ENCODE assay signal across 8 cellular contexts in the genomic region with DNA sequence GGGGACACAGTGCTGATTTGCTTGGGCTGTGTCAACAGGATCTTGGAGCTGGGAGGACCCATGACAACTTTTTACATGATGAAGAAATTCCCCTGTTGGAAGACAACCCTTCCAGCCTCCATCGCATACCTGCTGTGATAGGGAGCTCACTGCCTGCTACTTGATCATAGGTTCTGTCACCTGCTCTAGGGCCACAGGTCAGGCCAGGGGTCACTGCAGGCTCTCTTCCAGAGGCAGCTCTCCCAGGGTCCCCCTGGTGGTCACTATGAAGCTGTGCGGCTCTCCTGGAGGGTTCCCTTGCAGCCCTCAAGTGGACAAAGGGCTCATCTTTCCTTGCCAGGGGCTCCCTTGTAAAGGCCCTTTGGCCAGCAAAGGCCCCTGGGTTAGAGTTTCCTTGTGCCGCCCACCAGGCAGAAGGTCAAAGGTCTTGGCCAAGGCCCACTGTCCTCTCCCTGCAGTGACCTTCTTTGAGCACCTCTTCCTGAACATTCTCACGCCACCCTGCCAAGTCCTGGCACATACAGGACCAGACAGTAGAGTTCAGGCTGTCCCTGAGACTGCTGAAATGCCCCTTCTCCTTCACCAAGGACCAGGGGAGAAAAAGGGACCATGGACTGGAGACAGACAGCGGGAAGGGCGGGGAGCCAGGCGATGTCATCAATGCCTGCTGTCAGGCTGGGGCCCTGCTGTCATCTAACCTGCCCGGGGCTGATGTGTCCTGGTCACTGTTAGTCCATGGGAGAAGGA.
DNase-seq lines count a peak whose midpoint lies in the region; ATAC-seq and TF ChIP-seq lines count a peak whose summit lies in the region.

No MANE protein-coding gene starts in this region.

- ATAC-seq in GM21390 (IDR thresholded peaks at IDR 0.05; ENCODE audit: unreplicated experiment): no peak
- no peak for ATAC-seq in CD8-positive, alpha-beta T cell

- TF ChIP-seq CTCF in VCaP (conservative IDR thresholded peaks at IDR 0.05): peak; percentile 72
- peak; percentile 96 for TF ChIP-seq CTCF in cardiac muscle cell (IDR thresholded peaks at IDR 0.05; ENCODE audit: low read depth, low read length)
- TF ChIP-seq CTCF in sigmoid colon (IDR thresholded peaks at IDR 0.05): peak in 3 of 4 experiments; percentile 40 to 63 (median 45)
- no peak for TF ChIP-seq CTCF in CD8-positive, alpha-beta T cell (IDR thresholded peaks at IDR 0.05)

- intact Hi-C loops in sigmoid colon (cut with DNase I): loop anchor here (10.0 kb wide), 1 partner anchor 244 kb away; no protein-coding TSS in a partner anchor
- intact Hi-C loops in CD8-positive, alpha-beta T cell (cut with DNase I, micrococcal nuclease): loop anchor here in 1 of 2 experiments (5.0 kb wide), 1 partner anchor 251 kb away; no protein-coding TSS in a partner anchor

- H3K9me3 ChIP-seq in cardiac muscle cell (ENCODE audit: low read depth) (no peaks in the 10 kb centered on the region), sigmoid colon (no peaks in the 10 kb centered on the region)
- H3K9me3 ChIP-seq in CD8-positive, alpha-beta T cell (ENCODE audit: low read length): no peaks in the 10 kb centered on the region

- CTCF ChIA-PET in CD8-positive, alpha-beta T cell (lab: Charles Lee): interaction anchor here (0.7 to 1.5 kb wide), 3 partner anchors 11 to 244 kb away, joined by 3 to 4 read pairs (median 3); no protein-coding TSS in a partner anchor

- no peak overlapping the region for H3K27ac ChIP-seq in VCaP
- H3K27ac ChIP-seq in cardiac muscle cell: no peak overlapping the region
- H3K27ac ChIP-seq in sigmoid colon: no peak overlapping the region
- no peak overlapping the region for H3K27ac ChIP-seq in CD8-positive, alpha-beta T cell (ENCODE audit: low read depth, low read length)

- H3K36me3 ChIP-seq in cardiac muscle cell (no peaks in the 10 kb centered on the region), sigmoid colon (no peaks in the 10 kb centered on the region)
- H3K36me3 ChIP-seq in CD8-positive, alpha-beta T cell (ENCODE audit: insufficient read depth, low read length): no peaks in the 10 kb centered on the region

- no peak for TF ChIP-seq EP300 in sigmoid colon (IDR thresholded peaks at IDR 0.05)

- H3K4me1 ChIP-seq in cardiac muscle cell (ENCODE audit: low read depth) (peaks cover 3% of the 10 kb centered on the region), sigmoid colon (peaks cover 0 to 3% (median 0%) of the 10 kb centered on the region in 4 donors)
- no peaks in the 10 kb centered on the region for H3K4me1 ChIP-seq in CD8-positive, alpha-beta T cell (ENCODE audit: insufficient read depth, low read length)

- H3K4me3 Mint-ChIP-seq in CD8-positive, alpha-beta T cell: no peak overlapping the region

- H3K27me3 ChIP-seq in cardiac muscle cell (no peaks in the 10 kb centered on the region), sigmoid colon (no peaks in the 10 kb centered on the region)
- H3K27me3 ChIP-seq in CD8-positive, alpha-beta T cell (ENCODE audit: insufficient read depth, low read length): no peaks in the 10 kb centered on the region

- peaks cover 5% of the 10 kb centered on the region for H3K27me3 Mint-ChIP-seq in CD8-positive, alpha-beta T cell (ENCODE audit: low read depth)

- no peaks in the 10 kb centered on the region for H3K4me1 Mint-ChIP-seq in CD8-positive, alpha-beta T cell (ENCODE audit: low read depth)

- H3K27ac Mint-ChIP-seq in CD8-positive, alpha-beta T cell: no peak overlapping the region

- no peaks in the 10 kb centered on the region for H3K9me3 Mint-ChIP-seq in CD8-positive, alpha-beta T cell

- H3K4me3 ChIP-seq in cardiac muscle cell (no peak overlapping the region), sigmoid colon (no peak overlapping the region)
- no peak overlapping the region for H3K4me3 ChIP-seq in CD8-positive, alpha-beta T cell (ENCODE audit: low read depth, low read length)

- 72 to 84% methylated on average over 8 of the region's 8 CpGs for WGBS in sigmoid colon, 2 donors

- peak; percentile 26 for DNase-seq in stimulated activated CD4-positive, alpha-beta T cell treated with anti-CD3 and anti-CD28 coated beads, Interleukin-15, amount 100 ng/mL, for 24 hours
- DNase-seq in stimulated activated CD4-positive, alpha-beta T cell treated with anti-CD3 and anti-CD28 coated beads, Interleukin-4, amount 100 ng/mL, for 1 hour: no peak
- peak; percentile 39 for DNase-seq in HPDE6-E6E7 (ENCODE audit: extremely low spot score)
- peak; percentile 55 to 71 for DNase-seq in cardiac muscle cell (ENCODE audit: low read depth in 1 of 2, low spot score in 1 of 2)
- DNase-seq in sigmoid colon: peak; percentile 57
- DNase-seq in CD8-positive, alpha-beta T cell: no peak

- H3K36me3 Mint-ChIP-seq in CD8-positive, alpha-beta T cell: no peaks in the 10 kb centered on the region

- TF ChIP-seq POLR2A in sigmoid colon (IDR thresholded peaks at IDR 0.05): no peak

- POLR2A ChIA-PET in CD8-positive, alpha-beta T cell (lab: Charles Lee): no interaction called here

Comparison
In these comparisons a context has a peak if more than half of its experiments do, and no peak if none do; other contexts are left out.
1. DNase-seq: peak in stimulated activated CD4-positive, alpha-beta T cell treated with anti-CD3 and anti-CD28 coated beads, Interleukin-15, amount 100 ng/mL, for 24 hours (single experiment), HPDE6-E6E7 (single experiment), cardiac muscle cell (2 of 2) and sigmoid colon (single experiment); none in stimulated activated CD4-positive, alpha-beta T cell treated with anti-CD3 and anti-CD28 coated beads, Interleukin-4, amount 100 ng/mL, for 1 hour (single experiment) and CD8-positive, alpha-beta T cell (0 of 7).